Comparison of ENCODE assay signal across 2 cellular contexts in genomic region chr21:32531561-32531960, GRCh38. TPM values are rescaled to one million over a fixed set of nuclear protein-coding genes. Genes with fewer than 3 reads are reported as not detected.
"Had no signal": no experiment of that assay in that cellular context is flagged by ENCODE, and none has a peak within 500 bp of the region (broad histone marks: within the 10 kb centered on the region; RNA-seq: fewer than 3 reads in every experiment).

No MANE protein-coding gene starts in this region.

RNA-seq across cellular contexts. Expression of gene TCP10L, which starts 53.8 kb away (rescaled TPM):
- total RNA-seq: activated CD8-positive, alpha-beta memory T cell treated with anti-CD3 and anti-CD28 coated beads, Interleukin-2, amount 10 ng/mL, durations not matched to agents 7 days and 5 days; esophagus mucosa had no signal
